17 cellular contexts compared by ENCODE assay signal in genomic region chr13:53121879-53122278, GRCh38.
DNase-seq lines count a peak whose midpoint lies in the region; ATAC-seq and TF ChIP-seq lines count a peak whose summit lies in the region.
"Had no signal": no experiment of that assay in that cellular context is flagged by ENCODE, and none has a peak within 500 bp of the region (broad histone marks: within the 10 kb centered on the region; RNA-seq: fewer than 3 reads in every experiment).

No MANE protein-coding gene starts in this region.

- H2AFZ ChIP-seq in neuron (ENCODE audit: low read depth, low read length) (peak overlapping the region; percentile 19), trophoblast cell (ENCODE audit: insufficient read depth, low read length, poor library complexity) (no peak overlapping the region)

- H3K36me3 ChIP-seq in HUES48 (ENCODE audit: control insufficient read depth, insufficient read depth, low read length) = no peaks in the 10 kb centered on the region
- no peaks in the 10 kb centered on the region for H3K36me3 ChIP-seq in SK-N-MC (ENCODE audit: insufficient read depth, low read length)
- H3K36me3 ChIP-seq in neuron (ENCODE audit: insufficient read depth, low read length) = no peaks in the 10 kb centered on the region
- H3K36me3 ChIP-seq in thyroid gland = no peaks in the 10 kb centered on the region
- H3K36me3 ChIP-seq in trophoblast cell (ENCODE audit: control insufficient read depth in 1 of 2, insufficient read depth in 2 of 2, low read length in 2 of 2) = no peaks in the 10 kb centered on the region
- H3K36me3 ChIP-seq: BLaER1 treated with 17β-estradiol and CSF1 and Interleukin-3, amounts not matched to agents 10 nM and 100 nM had no signal

- H3K27ac ChIP-seq in HUES48 (ENCODE audit: low read depth, low read length) = no peak overlapping the region
- H3K27ac ChIP-seq in SK-N-MC = peak overlapping the region; percentile 85
- peak overlapping the region; percentile 88 to 90 (median 89) for H3K27ac ChIP-seq in thyroid gland
- H3K27ac ChIP-seq in trophoblast cell (ENCODE audit: low read depth, low read length) = no peak overlapping the region
- H3K27ac ChIP-seq: BLaER1 treated with 17β-estradiol and CSF1 and Interleukin-3, amounts not matched to agents 10 nM and 100 nM had no signal

- no peak for DNase-seq in SK-N-MC (ENCODE audit: low read depth, low spot score)
- DNase-seq in thyroid gland = no peak
- DNase-seq in trophoblast cell = no peak
- DNase-seq: 8988T; Calu3; CD8-positive, alpha-beta T cell; DMS79 treated with DMSO at 0.1 percent for 48 hours; GF-D8; H9; IMR-90 had no signal

- intact Hi-C loops in thyroid gland (cut with DNase I) = no loop called here

- no peak overlapping the region for H2BK120ac ChIP-seq in trophoblast cell (ENCODE audit: insufficient read depth, low read length, poor library complexity)

- TF ChIP-seq CTCF in thyroid gland (IDR thresholded peaks at IDR 0.05) = no peak

- no peak overlapping the region for H3K14ac ChIP-seq in trophoblast cell (ENCODE audit: low read length)

- no peak for ATAC-seq in GM21367 (IDR thresholded peaks at IDR 0.05; ENCODE audit: unreplicated experiment)
- no peak for ATAC-seq in GM18520 (IDR thresholded peaks at IDR 0.05; ENCODE audit: unreplicated experiment)
- no peak for ATAC-seq in GM18498 (IDR thresholded peaks at IDR 0.05; ENCODE audit: unreplicated experiment)
- ATAC-seq: CD8-positive, alpha-beta T cell; K562 had no signal

- H3K79me1 ChIP-seq in trophoblast cell (ENCODE audit: low read length) = no peaks in the 10 kb centered on the region

- no peak overlapping the region for H3K4ac ChIP-seq in trophoblast cell (ENCODE audit: low read depth, low read length)

- H3K18ac ChIP-seq in trophoblast cell (ENCODE audit: low read length) = no peak overlapping the region

- no peak overlapping the region for H3K4me2 ChIP-seq in trophoblast cell (ENCODE audit: low read length)
- H3K4me2 ChIP-seq: BLaER1 treated with 17β-estradiol and CSF1 and Interleukin-3, amounts not matched to agents 10 nM and 100 nM had no signal

- no peaks in the 10 kb centered on the region for H3K79me2 ChIP-seq in trophoblast cell (ENCODE audit: control insufficient read depth, insufficient read depth, low read length, poor library complexity)

- H3K27me3 ChIP-seq in HUES48 (ENCODE audit: control insufficient read depth, insufficient read depth, low read length) = no peaks in the 10 kb centered on the region
- H3K27me3 ChIP-seq in neuron (ENCODE audit: insufficient read depth, low read length) = no peaks in the 10 kb centered on the region
- H3K27me3 ChIP-seq in thyroid gland = no peaks in the 10 kb centered on the region
- H3K27me3 ChIP-seq in trophoblast cell (ENCODE audit: insufficient read depth, low read length) = no peaks in the 10 kb centered on the region
- H3K27me3 ChIP-seq: BLaER1 treated with 17β-estradiol and CSF1 and Interleukin-3, amounts not matched to agents 10 nM and 100 nM had no signal

- H3K23ac ChIP-seq in trophoblast cell (ENCODE audit: low read length) = no peak overlapping the region

- no peak overlapping the region for H4K91ac ChIP-seq in trophoblast cell (ENCODE audit: low read depth, low read length)

- H3K4me1 ChIP-seq in HUES48 (ENCODE audit: control insufficient read depth, insufficient read depth, low read length) (peaks cover 26% of the 10 kb centered on the region), neuron (ENCODE audit: insufficient read depth, low read length) (peaks cover 11% of the 10 kb centered on the region), thyroid gland (peaks cover 39 to 43% of the 10 kb centered on the region in 2 donors), trophoblast cell (ENCODE audit: control insufficient read depth in 1 of 2, insufficient read depth in 2 of 2, low read length in 2 of 2) (no peaks in the 10 kb centered on the region)
- H3K4me1 ChIP-seq: BLaER1 treated with 17β-estradiol and CSF1 and Interleukin-3, amounts not matched to agents 10 nM and 100 nM had no signal

- H3K9ac ChIP-seq in HUES48 (ENCODE audit: low read depth, low read length) (peak overlapping the region; percentile 18; the same call in 1 of the 2 replicates), SK-N-MC (ENCODE audit: insufficient read length) (peak overlapping the region; percentile 7), trophoblast cell (ENCODE audit: low read length) (no peak overlapping the region)
- H3K9ac ChIP-seq: BLaER1 treated with 17β-estradiol and CSF1 and Interleukin-3, amounts not matched to agents 10 nM and 100 nM had no signal

- TF ChIP-seq POLR2A in thyroid gland (IDR thresholded peaks at IDR 0.05) = no peak

- H3K4me3 ChIP-seq in HUES48 (ENCODE audit: low read depth, low read length) (no peak overlapping the region; the same call in 1 of the 2 replicates), SK-N-MC (peak overlapping the region; percentile 34), neuron (ENCODE audit: low read length) (no peak overlapping the region), thyroid gland (replicated peaks in 1 of 3) (no peak overlapping the region), trophoblast cell (ENCODE audit: low read depth, low read length) (no peak overlapping the region)
- H3K4me3 ChIP-seq: BLaER1 treated with 17β-estradiol and CSF1 and Interleukin-3, amounts not matched to agents 10 nM and 100 nM; K562 had no signal

- H2BK12ac ChIP-seq in trophoblast cell (ENCODE audit: low read length) = no peak overlapping the region

- no peak overlapping the region for H2BK5ac ChIP-seq in trophoblast cell (ENCODE audit: low read depth, low read length, poor library complexity)

- H3K9me3 ChIP-seq in HUES48 (ENCODE audit: control insufficient read depth, insufficient read depth, low read length) = no peaks in the 10 kb centered on the region
- no peaks in the 10 kb centered on the region for H3K9me3 ChIP-seq in SK-N-MC (ENCODE audit: low read depth, low read length)
- H3K9me3 ChIP-seq in neuron (ENCODE audit: low read length) = peaks cover 3% of the 10 kb centered on the region
- no peaks in the 10 kb centered on the region for H3K9me3 ChIP-seq in thyroid gland
- peaks cover 3% of the 10 kb centered on the region for H3K9me3 ChIP-seq in trophoblast cell (ENCODE audit: insufficient read depth, low read depth, low read length)

- no peak overlapping the region for H2AK5ac ChIP-seq in trophoblast cell (ENCODE audit: low read length)

- H4K8ac ChIP-seq in trophoblast cell (ENCODE audit: low read depth, low read length) = no peak overlapping the region

- H4K12ac ChIP-seq in trophoblast cell (ENCODE audit: low read depth, low read length) = no peak overlapping the region

- WGBS in thyroid gland, 2 donors = 16 to 23% methylated on average over 2 of the region's 2 CpGs
- WGBS in trophoblast cell (ENCODE audit: extremely low coverage, insufficient coverage, insufficient read length) = no CpG with 5 or more reads among the region's 2 CpGs

Comparison
In these comparisons a context has a peak if more than half of its experiments do, and no peak if none do; other contexts are left out.
1. H3K27ac ChIP-seq: peak in SK-N-MC (single experiment) and thyroid gland (3 of 3); none in HUES48 (single experiment) and trophoblast cell (single experiment).